ENCODE assay signal across 1 cellular context in genomic region chr17:12979826-12980500, GRCh38.
TF ChIP-seq lines count a peak whose summit lies in the region.

No MANE protein-coding gene starts in this region.

TF ChIP-seq in IMR-90, 13 proteins besides CTCF, POLR2A, EP300 and RAD21 (continued from another document):
- no peak for TF ChIP-seq USF2 (IDR thresholded peaks at IDR 0.05; ENCODE audit: low read depth, low read length)
- no peak for TF ChIP-seq ELK1 (IDR thresholded peaks at IDR 0.05; ENCODE audit: borderline replicate concordance, low read depth, low read length)
- TF ChIP-seq MAFK (IDR thresholded peaks at IDR 0.05; ENCODE audit: low read depth, low read length), result no peak
- no peak for TF ChIP-seq RFX5 (IDR thresholded peaks at IDR 0.05; ENCODE audit: low read depth, low read length)
- TF ChIP-seq MXI1 (IDR thresholded peaks at IDR 0.05; ENCODE audit: borderline replicate concordance, low read depth, low read length), result no peak
- TF ChIP-seq FOS (IDR thresholded peaks at IDR 0.05; ENCODE audit: low read depth, low read length), result no peak
- no peak for TF ChIP-seq MAZ (IDR thresholded peaks at IDR 0.05; ENCODE audit: borderline replicate concordance, low read depth, low read length)
- TF ChIP-seq BHLHE40 (IDR thresholded peaks at IDR 0.05; ENCODE audit: low read depth, low read length), result no peak
- no peak for TF ChIP-seq NFE2L2 (IDR thresholded peaks at IDR 0.05; ENCODE audit: low read depth, low read length)
- no peak for TF ChIP-seq CHD1 (IDR thresholded peaks at IDR 0.05; ENCODE audit: low read depth, low read length)
- no peak for TF ChIP-seq CEBPB (IDR thresholded peaks at IDR 0.05; ENCODE audit: low read depth, low read length)
- no peak for TF ChIP-seq RCOR1 (IDR thresholded peaks at IDR 0.05; ENCODE audit: insufficient replicate concordance, low read length)
